1 cellular context compared by ENCODE assay signal in genomic region chr5:77294212-77294611, GRCh38.
TF ChIP-seq lines count a peak whose summit lies in the region.

No MANE protein-coding gene starts in this region.

TF ChIP-seq in HepG2, 621 proteins besides CTCF, POLR2A, EP300 and RAD21:
- TF ChIP-seq AKNA (CRISPR knock-in tag; IDR thresholded peaks at IDR 0.05; ENCODE audit: borderline replicate concordance) (no peak), KAT8 (CRISPR knock-in tag; IDR thresholded peaks at IDR 0.05) (no peak), MXD4 (CRISPR knock-in tag; IDR thresholded peaks at IDR 0.05) (no peak), KLF11 (CRISPR knock-in tag; IDR thresholded peaks at IDR 0.05) (no peak), ZSCAN12 (CRISPR knock-in tag; IDR thresholded peaks at IDR 0.05) (no peak), RELA (CRISPR knock-in tag; IDR thresholded peaks at IDR 0.05) (no peak), ZNF362 (CRISPR knock-in tag; IDR thresholded peaks at IDR 0.05; ENCODE audit: borderline replicate concordance) (no peak), ZNF547 (CRISPR knock-in tag; IDR thresholded peaks at IDR 0.05) (no peak), ARID2 (CRISPR knock-in tag; IDR thresholded peaks at IDR 0.05; ENCODE audit: borderline replicate concordance) (no peak), KLF16 (CRISPR knock-in tag; IDR thresholded peaks at IDR 0.05) (no peak), ZNF589 (CRISPR knock-in tag; conservative IDR thresholded peaks at IDR 0.05) (no peak), ZBTB3 (CRISPR knock-in tag; IDR thresholded peaks at IDR 0.05; ENCODE audit: borderline replicate concordance, low read depth) (no peak), ATF1 (CRISPR knock-in tag; IDR thresholded peaks at IDR 0.05) (no peak), KMT2B (CRISPR knock-in tag; IDR thresholded peaks at IDR 0.05) (no peak), TOPORS (CRISPR knock-in tag; IDR thresholded peaks at IDR 0.05) (no peak), ZNF180 (CRISPR knock-in tag; IDR thresholded peaks at IDR 0.05; ENCODE audit: borderline replicate concordance, low read depth) (no peak), ZNF788 (CRISPR knock-in tag; IDR thresholded peaks at IDR 0.05; ENCODE audit: borderline replicate concordance) (no peak), GTF3A (CRISPR knock-in tag; conservative IDR thresholded peaks at IDR 0.05) (no peak), ZNF512B (CRISPR knock-in tag; IDR thresholded peaks at IDR 0.05; ENCODE audit: borderline replicate concordance) (no peak), DMAP1 (CRISPR knock-in tag; IDR thresholded peaks at IDR 0.05) (no peak)
